In genomic region chr14:101965145-101965531, GRCh38 we compare ENCODE assay signal across 8 cellular contexts. TPM values are rescaled to one million over a fixed set of nuclear protein-coding genes. Genes with fewer than 3 reads are reported as not detected.
DNase-seq lines count a peak whose midpoint lies in the region; ATAC-seq and TF ChIP-seq lines count a peak whose summit lies in the region.

No MANE protein-coding gene starts in this region.

- H3K4me1 ChIP-seq in ascending aorta = peaks cover 2 to 6% of the 10 kb centered on the region in 2 donors

- in situ Hi-C loops in KBM-7 (cut with MboI; ENCODE audit: low pct_unique_long_range_greater_than_20kb, low sequenced_read_pairs) = no loop called here

- H3K27ac ChIP-seq in ascending aorta = peak overlapping the region; percentile 93 to 95

- H3K4me3 ChIP-seq in ascending aorta (peak overlapping the region; percentile 100), retinal pigment epithelial cell (ENCODE audit: low read length) (peak overlapping the region; percentile 95)

- peak; percentile 73 for DNase-seq in ELR (ENCODE audit: low read depth)
- DNase-seq in KBM-7 = peak; percentile 68
- peak; percentile 38 to 70 (median 53) for DNase-seq in T-helper 1 cell
- peak in 1 of 2 donors; percentile 81 for DNase-seq in ascending aorta (ENCODE audit: low spot score in 2 of 2)
- peak; percentile 79 for DNase-seq in hepatic stellate cell (ENCODE audit: low spot score)
- no peak for DNase-seq in retinal pigment epithelial cell (ENCODE audit: low read depth)
- DNase-seq in kidney glomerular epithelial cell (lab: John Stamatoyannopoulos, UW) = no peak

- intact Hi-C loops in ascending aorta (cut with DNase I) = loop anchor here (2.0 to 10.0 kb wide), 3 partner anchors 16 to 1370 kb away; partner anchors contain the start of genes EIF5 and HSP90AA1

- no peak for TF ChIP-seq CTCF in ascending aorta (IDR thresholded peaks at IDR 0.05)
- no peak for TF ChIP-seq CTCF in retinal pigment epithelial cell (conservative IDR thresholded peaks at IDR 0.05; ENCODE audit: low read depth, low read length)

- H3K36me3 ChIP-seq in ascending aorta = peaks cover 0 to 13% of the 10 kb centered on the region in 2 donors

- peak; percentile 38 for ATAC-seq in GM21619 (IDR thresholded peaks at IDR 0.05; ENCODE audit: unreplicated experiment)

- no peaks in the 10 kb centered on the region for H3K9me3 ChIP-seq in ascending aorta

- no peaks in the 10 kb centered on the region for H3K27me3 ChIP-seq in ascending aorta

RNA-seq across cellular contexts. Expression of gene DYNC1H1, which starts 0.8 kb away (rescaled TPM):
- total RNA-seq in ascending aorta = 577 TPM

Comparison
In these comparisons a context has a peak if more than half of its experiments do, and no peak if none do; other contexts are left out.
1. DNase-seq: peak in ELR (single experiment), KBM-7 (single experiment), T-helper 1 cell (5 of 5) and hepatic stellate cell (single experiment); none in retinal pigment epithelial cell (single experiment) and kidney glomerular epithelial cell (single experiment).